ENCODE assay signal across 30 cellular contexts in genomic region chr22:20170170-20170569, GRCh38. TPM values are rescaled to one million over a fixed set of nuclear protein-coding genes. Genes with fewer than 3 reads are reported as not detected.
"Had no signal": no experiment of that assay in that cellular context is flagged by ENCODE, and none has a peak within 500 bp of the region (broad histone marks: within the 10 kb centered on the region; RNA-seq: fewer than 3 reads in every experiment).

No MANE protein-coding gene starts in this region.

- H3K4me3 Mint-ChIP-seq: naive thymus-derived CD8-positive, alpha-beta T cell; natural killer cell treated with Interleukin-12 subunit alpha and Interleukin-12 subunit beta and Interleukin-15 and Interleukin-18, amount 100 ng/mL, for 72 hours; nephron progenitor cell; neural crest cell; stimulated activated effector memory CD8-positive, alpha-beta T cell treated with anti-CD3 and anti-CD28 coated beads, Interleukin-12 subunit alpha, Interleukin-12 subunit beta, amount 100 ng/mL, for 72 hours; stimulated activated naive B cell treated with anti-CD40 and anti-IgM and Interleukin-4, amounts not matched to agents 10 μg/mL and 1 μg/mL and 100 μg/mL, for 72 hours; stimulated activated naive CD8-positive, alpha-beta T cell treated with anti-CD3 and anti-CD28 coated beads, Interleukin-15, Interleukin-2, amounts not matched to agents 100 ng/mL and 50 ng/mL, for 24 hours had no signal

- H3K4me1 ChIP-seq: parathyroid adenoma, psoas muscle, sigmoid colon, stomach, thyroid gland, tibial nerve, upper lobe of left lung, uterus had no signal

- H3K27ac ChIP-seq: ovary, parathyroid adenoma, psoas muscle, right lobe of liver, sigmoid colon, stomach, thoracic aorta, thyroid gland, tibial nerve, upper lobe of left lung, uterus had no signal

- H3K4me3 ChIP-seq: ovary, psoas muscle, right lobe of liver, sigmoid colon, stomach, thoracic aorta, thyroid gland, tibial nerve, upper lobe of left lung, uterus had no signal

- ATAC-seq: naive thymus-derived CD8-positive, alpha-beta T cell; natural killer cell treated with Interleukin-12 subunit alpha and Interleukin-12 subunit beta and Interleukin-15 and Interleukin-18, amount 100 ng/mL, for 72 hours; psoas muscle; right cardiac atrium; right lobe of liver; stimulated activated effector memory CD8-positive, alpha-beta T cell treated with anti-CD3 and anti-CD28 coated beads, Interleukin-12 subunit alpha, Interleukin-12 subunit beta, amount 100 ng/mL, for 72 hours; stimulated activated naive B cell treated with anti-CD40 and anti-IgM and Interleukin-4, amounts not matched to agents 10 μg/mL and 1 μg/mL and 100 μg/mL, for 72 hours had no signal

- H3K27me3 Mint-ChIP-seq: naive thymus-derived CD8-positive, alpha-beta T cell; natural killer cell treated with Interleukin-12 subunit alpha and Interleukin-12 subunit beta and Interleukin-15 and Interleukin-18, amount 100 ng/mL, for 72 hours; progenitor cell of endocrine pancreas; stimulated activated naive CD8-positive, alpha-beta T cell treated with anti-CD3 and anti-CD28 coated beads, Interleukin-15, Interleukin-2, amounts not matched to agents 100 ng/mL and 50 ng/mL, for 24 hours had no signal

- H3K9me3 Mint-ChIP-seq: naive thymus-derived CD8-positive, alpha-beta T cell; natural killer cell treated with Interleukin-12 subunit alpha and Interleukin-12 subunit beta and Interleukin-15 and Interleukin-18, amount 100 ng/mL, for 72 hours; nephron progenitor cell; neural crest cell; stimulated activated effector memory CD8-positive, alpha-beta T cell treated with anti-CD3 and anti-CD28 coated beads, Interleukin-12 subunit alpha, Interleukin-12 subunit beta, amount 100 ng/mL, for 72 hours; stimulated activated naive B cell treated with anti-CD40 and anti-IgM and Interleukin-4, amounts not matched to agents 10 μg/mL and 1 μg/mL and 100 μg/mL, for 72 hours; stimulated activated naive CD8-positive, alpha-beta T cell treated with anti-CD3 and anti-CD28 coated beads, Interleukin-15, Interleukin-2, amounts not matched to agents 100 ng/mL and 50 ng/mL, for 24 hours had no signal

- H3K4me1 Mint-ChIP-seq: neural crest cell; stimulated activated effector memory CD8-positive, alpha-beta T cell treated with anti-CD3 and anti-CD28 coated beads, Interleukin-12 subunit alpha, Interleukin-12 subunit beta, amount 100 ng/mL, for 72 hours; stimulated activated naive B cell treated with anti-CD40 and anti-IgM and Interleukin-4, amounts not matched to agents 10 μg/mL and 1 μg/mL and 100 μg/mL, for 72 hours had no signal

- H3K9ac ChIP-seq: parathyroid adenoma had no signal

- H3K36me3 Mint-ChIP-seq: naive thymus-derived CD8-positive, alpha-beta T cell; natural killer cell treated with Interleukin-12 subunit alpha and Interleukin-12 subunit beta and Interleukin-15 and Interleukin-18, amount 100 ng/mL, for 72 hours; stimulated activated effector memory CD8-positive, alpha-beta T cell treated with anti-CD3 and anti-CD28 coated beads, Interleukin-12 subunit alpha, Interleukin-12 subunit beta, amount 100 ng/mL, for 72 hours; stimulated activated naive B cell treated with anti-CD40 and anti-IgM and Interleukin-4, amounts not matched to agents 10 μg/mL and 1 μg/mL and 100 μg/mL, for 72 hours had no signal

- H3K27ac Mint-ChIP-seq: naive thymus-derived CD8-positive, alpha-beta T cell; natural killer cell treated with Interleukin-12 subunit alpha and Interleukin-12 subunit beta and Interleukin-15 and Interleukin-18, amount 100 ng/mL, for 72 hours; nephron progenitor cell; progenitor cell of endocrine pancreas; stimulated activated effector memory CD8-positive, alpha-beta T cell treated with anti-CD3 and anti-CD28 coated beads, Interleukin-12 subunit alpha, Interleukin-12 subunit beta, amount 100 ng/mL, for 72 hours; stimulated activated naive B cell treated with anti-CD40 and anti-IgM and Interleukin-4, amounts not matched to agents 10 μg/mL and 1 μg/mL and 100 μg/mL, for 72 hours; stimulated activated naive CD8-positive, alpha-beta T cell treated with anti-CD3 and anti-CD28 coated beads, Interleukin-15, Interleukin-2, amounts not matched to agents 100 ng/mL and 50 ng/mL, for 24 hours had no signal

- H2AFZ ChIP-seq: parathyroid adenoma had no signal

- DNase-seq: naive thymus-derived CD8-positive, alpha-beta T cell; nephron progenitor cell; occipital lobe; ovary; posterior cingulate gyrus; psoas muscle; right cardiac atrium; right lobe of liver; sigmoid colon; small intestine; stimulated activated CD4-positive, alpha-beta T cell treated with anti-CD3 and anti-CD28 coated beads, Interleukin-15, amount 100 ng/mL, for 24 hours; stimulated activated CD4-positive, alpha-beta T cell treated with anti-CD3 and anti-CD28 coated beads, Interleukin-2, amount 100 ng/mL, for 24 hours; stimulated activated CD4-positive, alpha-beta T cell treated with anti-CD3 and anti-CD28 coated beads, Interleukin-2, amount 100 ng/mL, for 48 hours; stimulated activated CD4-positive, alpha-beta T cell treated with anti-CD3 and anti-CD28 coated beads, Interleukin-4, amount 100 ng/mL, for 24 hours; stimulated activated naive B cell treated with anti-CD40 and anti-IgM and Interleukin-4, amounts not matched to agents 10 μg/mL and 1 μg/mL and 100 μg/mL, for 72 hours; stimulated activated naive CD4-positive, alpha-beta T cell treated with Interleukin-2 at 50 U/mL for 16 hours; stomach; thyroid gland; trophoblast cell; uterus had no signal

- H3K36me3 ChIP-seq: ovary, right lobe of liver, sigmoid colon, stomach, thoracic aorta, thyroid gland, tibial nerve, upper lobe of left lung, uterus had no signal

- H3K27me3 ChIP-seq: ovary, right lobe of liver, sigmoid colon, thyroid gland, tibial nerve, upper lobe of left lung, uterus had no signal

- H3K9me3 ChIP-seq: ovary, psoas muscle, right lobe of liver, sigmoid colon, stomach, thoracic aorta, thyroid gland, tibial nerve, upper lobe of left lung, uterus had no signal

RNA-seq across cellular contexts. Expression of gene CCDC188, which starts 19.3 kb away (rescaled TPM):
- total RNA-seq: naive thymus-derived CD8-positive, alpha-beta T cell; occipital lobe; right lobe of liver; skeletal muscle tissue; thoracic aorta had no signal
- polyA plus RNA-seq: naive thymus-derived CD8-positive, alpha-beta T cell had no signal
